ENCODE assay signal across 1 cellular context in the genomic region with DNA sequence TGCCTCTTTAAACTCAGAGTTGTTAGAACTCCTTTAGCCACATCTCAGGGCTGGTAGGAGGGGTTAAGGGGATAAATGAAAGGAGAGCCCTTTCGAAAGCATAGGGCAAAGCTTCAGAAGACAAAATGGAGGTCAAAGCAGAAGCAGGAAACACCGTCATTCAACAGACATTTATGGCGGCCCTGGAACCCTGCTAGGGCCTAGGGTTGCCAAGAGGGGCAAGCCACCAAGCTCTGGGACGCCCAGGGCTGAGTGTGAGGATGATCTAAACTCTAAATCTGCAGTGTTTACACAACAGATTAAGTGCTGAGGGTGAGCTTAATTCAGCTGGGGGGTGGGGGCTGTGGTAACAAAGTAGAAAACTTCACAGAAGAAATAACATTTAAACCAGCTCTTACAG.
TF ChIP-seq lines count a peak whose summit lies in the region.

No MANE protein-coding gene starts in this region.

TF ChIP-seq in H1, 55 proteins besides CTCF, POLR2A, EP300 and RAD21:
- TF ChIP-seq GABPA (IDR thresholded peaks at IDR 0.05; ENCODE audit: borderline replicate concordance, insufficient read depth, low read length) (no peak), ASH2L (IDR thresholded peaks at IDR 0.05; ENCODE audit: low read length) (peak; percentile 57), JUN (IDR thresholded peaks at IDR 0.05; ENCODE audit: low read depth, low read length) (no peak), YY1 (IDR thresholded peaks at IDR 0.05; ENCODE audit: low read depth, low read length) (peak; percentile 73; the same call in 1 of the 2 replicates), RNF2 (IDR thresholded peaks at IDR 0.05; ENCODE audit: borderline replicate concordance, low read depth, low read length, missing control alignments, poor library complexity, severe bottlenecking) (no peak)
TF ChIP-seq in H1: peak in this region for 2.
